10 cellular contexts compared by ENCODE assay signal in genomic region chr21:34534522-34534921, GRCh38. TPM values are rescaled to one million over a fixed set of nuclear protein-coding genes. Genes with fewer than 3 reads are reported as not detected.
DNase-seq lines count a peak whose midpoint lies in the region; ATAC-seq lines count a peak whose summit lies in the region.
"Had no signal": no experiment of that assay in that cellular context is flagged by ENCODE, and none has a peak within 500 bp of the region (broad histone marks: within the 10 kb centered on the region; RNA-seq: fewer than 3 reads in every experiment).

No MANE protein-coding gene starts in this region.

- no peaks in the 10 kb centered on the region for H3K79me2 ChIP-seq in GM23248 (ENCODE audit: insufficient read depth)

- no peak overlapping the region for H2AFZ ChIP-seq in GM23248

- H3K4me3 ChIP-seq in GM23248: no peak overlapping the region

- H3K9ac ChIP-seq in GM23248: no peak overlapping the region

- no peaks in the 10 kb centered on the region for H3K9me2 ChIP-seq in GM23248 (ENCODE audit: insufficient read depth)

- H3K4me1 ChIP-seq in GM23248 (ENCODE audit: insufficient read depth): peaks cover 39% of the 10 kb centered on the region

- no peaks in the 10 kb centered on the region for H3K27me3 ChIP-seq in GM23248 (replicated peaks; ENCODE audit: insufficient read depth)

- DNase-seq in AG08395 (ENCODE audit: low spot score): peak; percentile 65
- peak; percentile 50 for DNase-seq in GM23248
- DNase-seq in amygdala (lab: John Stamatoyannopoulos, UW): peak in 34 of 56 donors; percentile 10 to 82 (median 38)
- peak; percentile 41 for DNase-seq in midbrain (lab: John Stamatoyannopoulos, UW)
- DNase-seq in activated naive CD4-positive, alpha-beta T cell treated with anti-CD3 and anti-CD28 coated beads, Interleukin-2, amount 50 U/mL, for 16 hours: no peak
- no peak for DNase-seq in activated CD4-positive, alpha-beta T cell treated with anti-CD3 and anti-CD28 coated beads, Interleukin-2, amount 50 U/mL, for 1 hour
- no peak for DNase-seq in activated T-cell treated with anti-CD3 and anti-CD28 coated beads for 4 hours
- DNase-seq: activated T-cell treated with anti-CD3 and anti-CD28 coated beads, Interleukin-2, amount 50 U/mL, for 48 hours; NCI-H82 had no signal

- in situ Hi-C loops in GM23248 (cut with MboI): no loop called here

- WGBS in GM23248 (ENCODE audit: low coverage in 1 of 2, low lambda C conversion rate in 2 of 2, missing lambda C conversion rate in 2 of 2), 2 experiments: 73 to 74% methylated on average over 4 of the region's 4 CpGs

- H3K9me3 ChIP-seq in GM23248 (ENCODE audit: low read depth): no peaks in the 10 kb centered on the region

- no peaks in the 10 kb centered on the region for H3K36me3 ChIP-seq in GM23248 (ENCODE audit: low read depth)

- H3K4me2 ChIP-seq in GM23248 (ENCODE audit: unreplicated experiment): no peak overlapping the region

- ATAC-seq in HG03378 (IDR thresholded peaks at IDR 0.05; ENCODE audit: unreplicated experiment): no peak

- no peaks in the 10 kb centered on the region for H4K20me1 ChIP-seq in GM23248 (ENCODE audit: insufficient read depth)

- H3K27ac ChIP-seq in GM23248: no peak overlapping the region

- peaks cover 8% of the 10 kb centered on the region; the same call in 1 of the 2 replicates for H3F3A ChIP-seq in GM23248 (ENCODE audit: insufficient read depth)

RNA-seq across cellular contexts. Expression of gene KCNE1, which starts 22.5 kb away (rescaled TPM):
- total RNA-seq in GM23248 (2014; rRNA removed; shearing (Covaris generic)): 0.43 TPM in 1 of 2 replicates, not detected in the other
- not detected in 2 replicates for polyA plus RNA-seq in GM23248 (2016; fragmentation: Nextera tagmentation; extraction: Ambion mirVana)

Comparison
In these comparisons a context has a peak if more than half of its experiments do, and no peak if none do; other contexts are left out.
1. DNase-seq: peak in AG08395 (single experiment), GM23248 (single experiment), amygdala (34 of 56) and midbrain (single experiment); none in activated naive CD4-positive, alpha-beta T cell treated with anti-CD3 and anti-CD28 coated beads, Interleukin-2, amount 50 U/mL, for 16 hours (single experiment), activated CD4-positive, alpha-beta T cell treated with anti-CD3 and anti-CD28 coated beads, Interleukin-2, amount 50 U/mL, for 1 hour (single experiment) and activated T-cell treated with anti-CD3 and anti-CD28 coated beads for 4 hours (single experiment).